17 cellular contexts compared by ENCODE assay signal in genomic region chr3:72744330-72744729, GRCh38.
"Had no signal": no experiment of that assay in that cellular context is flagged by ENCODE, and none has a peak within 500 bp of the region (broad histone marks: within the 10 kb centered on the region; RNA-seq: fewer than 3 reads in every experiment).

No MANE protein-coding gene starts in this region.

- H3K27ac Mint-ChIP-seq: activated CD4-positive, alpha-beta T cell treated with anti-CD3 and anti-CD28 coated beads, Interleukin-2, amount 10 ng/mL, durations not matched to agents 7 days and 5 days; activated CD8-positive, alpha-beta T cell treated with anti-CD3 and anti-CD28 coated beads, Interleukin-2, amount 10 ng/mL, durations not matched to agents 7 days and 5 days; activated naive CD4-positive, alpha-beta T cell treated with anti-CD3 and anti-CD28 coated beads for 36 hours; activated T-cell treated with anti-CD3 and anti-CD28 coated beads, Interleukin-2, amount 50 U/mL, for 24 hours; mesothelial cell of epicardium had no signal

- H3K27me3 Mint-ChIP-seq: activated CD4-positive, alpha-beta T cell treated with anti-CD3 and anti-CD28 coated beads, Interleukin-2, amount 10 ng/mL, durations not matched to agents 7 days and 5 days; activated T-cell treated with anti-CD3 and anti-CD28 coated beads, Interleukin-2, amount 50 U/mL, for 24 hours had no signal

- H3K36me3 ChIP-seq: lower lobe of right lung, thyroid gland had no signal

- H3K9me3 ChIP-seq: lower lobe of right lung, thyroid gland had no signal

- DNase-seq: activated CD4-positive, alpha-beta T cell treated with anti-CD3 and anti-CD28 coated beads, Interleukin-2, amount 10 ng/mL, durations not matched to agents 7 days and 5 days; activated CD8-positive, alpha-beta T cell treated with anti-CD3 and anti-CD28 coated beads, Interleukin-2, amount 10 ng/mL, durations not matched to agents 7 days and 5 days; activated naive CD4-positive, alpha-beta T cell treated with anti-CD3 and anti-CD28 coated beads for 36 hours; activated T-cell treated with anti-CD3 and anti-CD28 coated beads, Interleukin-2, amount 50 U/mL, for 24 hours; anterior cingulate cortex; caudate nucleus; dorsolateral prefrontal cortex; foreskin keratinocyte; lower lobe of right lung; occipital lobe; stimulated activated CD4-positive, alpha-beta T cell treated with anti-CD3 and anti-CD28 coated beads, Interleukin-12 subunit alpha, Interleukin-12 subunit beta, amount 100 ng/mL, for 4 hours; stimulated activated CD4-positive, alpha-beta T cell treated with anti-CD3 and anti-CD28 coated beads, Interleukin-1b, Interleukin-23, amount 100 ng/mL, for 48 hours; stimulated activated naive CD4-positive, alpha-beta T cell treated with Interleukin-2 at 50 U/mL for 16 hours; thyroid gland had no signal

- H3K4me3 ChIP-seq: dorsolateral prefrontal cortex, lower lobe of right lung, thyroid gland had no signal

- H3K27me3 ChIP-seq: dorsolateral prefrontal cortex, foreskin keratinocyte, thyroid gland had no signal

- H3K4me1 ChIP-seq: foreskin keratinocyte, lower lobe of right lung had no signal

- H3K36me3 Mint-ChIP-seq: brain, mesothelial cell of epicardium had no signal

- H3K27ac ChIP-seq: dorsolateral prefrontal cortex, epithelial cell of prostate, foreskin keratinocyte, lower lobe of right lung, thyroid gland had no signal

- H3K9me3 Mint-ChIP-seq: activated CD4-positive, alpha-beta T cell treated with anti-CD3 and anti-CD28 coated beads, Interleukin-2, amount 10 ng/mL, durations not matched to agents 7 days and 5 days; activated naive CD4-positive, alpha-beta T cell treated with anti-CD3 and anti-CD28 coated beads for 36 hours; activated T-cell treated with anti-CD3 and anti-CD28 coated beads, Interleukin-2, amount 50 U/mL, for 24 hours; brain; mesothelial cell of epicardium had no signal

- ATAC-seq: activated CD8-positive, alpha-beta T cell treated with anti-CD3 and anti-CD28 coated beads, Interleukin-2, amount 10 ng/mL, durations not matched to agents 7 days and 5 days; foreskin keratinocyte; lower lobe of right lung had no signal

- H3K4me3 Mint-ChIP-seq: activated CD4-positive, alpha-beta T cell treated with anti-CD3 and anti-CD28 coated beads, Interleukin-2, amount 10 ng/mL, durations not matched to agents 7 days and 5 days; activated CD8-positive, alpha-beta T cell treated with anti-CD3 and anti-CD28 coated beads, Interleukin-2, amount 10 ng/mL, durations not matched to agents 7 days and 5 days; activated naive CD4-positive, alpha-beta T cell treated with anti-CD3 and anti-CD28 coated beads for 36 hours; activated T-cell treated with anti-CD3 and anti-CD28 coated beads, Interleukin-2, amount 50 U/mL, for 24 hours; mesothelial cell of epicardium had no signal
